ENCODE assay signal across 8 cellular contexts in genomic region chr19:39411006-39411831, GRCh38. TPM values are rescaled to one million over a fixed set of nuclear protein-coding genes. Genes with fewer than 3 reads are reported as not detected.
DNase-seq lines count a peak whose midpoint lies in the region; ATAC-seq and TF ChIP-seq lines count a peak whose summit lies in the region.

No MANE protein-coding gene starts in this region.

- H3K27me3 Mint-ChIP-seq in HFFc6 (ENCODE audit: insufficient read depth), result peaks cover 57% of the 10 kb centered on the region
- H3K27me3 Mint-ChIP-seq in T-helper 2 cell treated with Interferon-gamma antibody and Interleukin-4, amounts not matched to agents 5 μg/mL and 100 μg/mL, for 36 hours (ENCODE audit: low read depth), result peaks cover 4% of the 10 kb centered on the region

- H3K27ac Mint-ChIP-seq in HFFc6, result peak overlapping the region; percentile 91
- H3K27ac Mint-ChIP-seq in T-helper 2 cell treated with Interferon-gamma antibody and Interleukin-4, amounts not matched to agents 5 μg/mL and 100 μg/mL, for 36 hours, result peak overlapping the region; percentile 94

- H3K36me3 ChIP-seq in neuron (ENCODE audit: insufficient read depth, low read length), result peaks cover 13% of the 10 kb centered on the region

- H3K4me3 Mint-ChIP-seq in HFFc6, result peak overlapping the region; percentile 92
- peak overlapping the region; percentile 85 for H3K4me3 Mint-ChIP-seq in T-helper 2 cell treated with Interferon-gamma antibody and Interleukin-4, amounts not matched to agents 5 μg/mL and 100 μg/mL, for 36 hours

- H3K36me3 Mint-ChIP-seq in HFFc6 (ENCODE audit: low read depth), result peaks cover 28% of the 10 kb centered on the region
- H3K36me3 Mint-ChIP-seq in T-helper 2 cell treated with Interferon-gamma antibody and Interleukin-4, amounts not matched to agents 5 μg/mL and 100 μg/mL, for 36 hours (ENCODE audit: low read depth), result peaks cover 41% of the 10 kb centered on the region

- ATAC-seq in esophagus mucosa, result peak; percentile 0
- ATAC-seq in GM19328 (IDR thresholded peaks at IDR 0.05; ENCODE audit: unreplicated experiment), result no peak

- H2AFZ ChIP-seq in neuron (ENCODE audit: low read depth, low read length), result no peak overlapping the region

- peak overlapping the region; percentile 74 for H3K4me3 ChIP-seq in neuron (ENCODE audit: low read length)

- peaks cover 49% of the 10 kb centered on the region for H3K4me1 ChIP-seq in neuron (ENCODE audit: insufficient read depth, low read length)

- H3K9me3 Mint-ChIP-seq in HFFc6, result peaks cover 23% of the 10 kb centered on the region
- H3K9me3 Mint-ChIP-seq in T-helper 2 cell treated with Interferon-gamma antibody and Interleukin-4, amounts not matched to agents 5 μg/mL and 100 μg/mL, for 36 hours, result no peaks in the 10 kb centered on the region

- no peak for TF ChIP-seq CTCF in HFFc6 (IDR thresholded peaks at IDR 0.05)

- no peaks in the 10 kb centered on the region for H3K9me3 ChIP-seq in neuron (ENCODE audit: low read length)

- peaks cover 57% of the 10 kb centered on the region for H3K4me1 Mint-ChIP-seq in HFFc6 (ENCODE audit: low read depth)
- peaks cover 32% of the 10 kb centered on the region for H3K4me1 Mint-ChIP-seq in T-helper 2 cell treated with Interferon-gamma antibody and Interleukin-4, amounts not matched to agents 5 μg/mL and 100 μg/mL, for 36 hours (ENCODE audit: low read depth)

- no peaks in the 10 kb centered on the region for H3K27me3 ChIP-seq in neuron (ENCODE audit: insufficient read depth, low read length)

- peak; percentile 44 for DNase-seq in HFFc6
- no peak for DNase-seq in T-helper 2 cell treated with Interferon-gamma antibody and Interleukin-4, amounts not matched to agents 5 μg/mL and 100 μg/mL, for 36 hours (ENCODE audit: low spot score)
- no peak for DNase-seq in EL
- DNase-seq in retina, result no peak
- no peak for DNase-seq in DMS 273 treated with DMSO at 0.1 percent for 48 hours (lab: John Stamatoyannopoulos, UW)

RNA-seq across cellular contexts. Expression of gene PLEKHG2, which starts 1.2 kb away (rescaled TPM):
- total RNA-seq in HFFc6 (2021; fragmentation: NEBNext Ultra II Directional; extraction: Animal tissue kit (Norgen Biotek cat#: 25700)), result 10 to 100 TPM; 38.3 to 56.0 (median 45.7) TPM
- 12.8 TPM for total RNA-seq in esophagus mucosa

RNA-seq across cellular contexts. Expression of gene ZFP36, which starts 4.6 kb away (rescaled TPM):
- 10 to 100 TPM; 30.9 to 81.6 (median 68.5) TPM for total RNA-seq in HFFc6 (2021; fragmentation: NEBNext Ultra II Directional; extraction: Animal tissue kit (Norgen Biotek cat#: 25700))
- 141 TPM for total RNA-seq in esophagus mucosa

RNA-seq across cellular contexts. Expression of gene MED29, which starts 20.0 kb away (rescaled TPM):
- 10 to 100 TPM; 38.2 to 48.5 (median 45.2) TPM for total RNA-seq in HFFc6 (2021; fragmentation: NEBNext Ultra II Directional; extraction: Animal tissue kit (Norgen Biotek cat#: 25700))
- 21.4 TPM for total RNA-seq in esophagus mucosa

RNA-seq across cellular contexts. Expression of gene PAF1, which starts 20.3 kb away (rescaled TPM):
- total RNA-seq in HFFc6 (2021; fragmentation: NEBNext Ultra II Directional; extraction: Animal tissue kit (Norgen Biotek cat#: 25700)), result 10 to 100 TPM; 46.8 to 70.0 (median 60.6) TPM
- 29.5 TPM for total RNA-seq in esophagus mucosa

RNA-seq across cellular contexts. Expression of gene RPS16, which starts 24.5 kb away (rescaled TPM):
- 1,000 to 10,000 TPM; 1,647 to 2,008 (median 1,885) TPM for total RNA-seq in HFFc6 (2021; fragmentation: NEBNext Ultra II Directional; extraction: Animal tissue kit (Norgen Biotek cat#: 25700))
- 2,374 TPM for total RNA-seq in esophagus mucosa
